16 cellular contexts compared by ENCODE assay signal in the genomic region with DNA sequence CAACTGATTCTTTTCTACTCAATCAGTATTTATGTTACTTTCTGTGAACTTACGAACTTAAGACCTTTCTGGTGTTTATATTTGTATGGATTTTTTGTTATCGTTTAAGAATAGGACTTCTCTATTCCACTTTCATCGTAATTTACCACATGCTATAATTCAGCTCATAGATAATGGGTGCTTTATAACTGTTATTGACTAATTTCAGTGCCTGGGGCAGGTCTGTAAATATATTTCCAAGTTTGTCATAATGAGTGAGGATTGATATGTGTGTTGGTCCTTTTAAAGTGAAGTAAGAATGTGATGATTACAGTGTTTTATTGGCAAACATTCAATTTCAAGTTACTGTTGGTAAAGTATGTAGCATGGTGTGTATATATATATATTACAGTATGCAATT. TPM values are rescaled to one million over a fixed set of nuclear protein-coding genes. Genes with fewer than 3 reads are reported as not detected.
DNase-seq lines count a peak whose midpoint lies in the region; ATAC-seq and TF ChIP-seq lines count a peak whose summit lies in the region.
"Had no signal": no experiment of that assay in that cellular context is flagged by ENCODE, and none has a peak within 500 bp of the region (broad histone marks: within the 10 kb centered on the region; RNA-seq: fewer than 3 reads in every experiment).

No MANE protein-coding gene starts in this region.

- no peaks in the 10 kb centered on the region for H3K36me3 Mint-ChIP-seq in mesothelial cell of epicardium

- H3K4me3 Mint-ChIP-seq in mesothelial cell of epicardium = no peak overlapping the region
- H3K4me3 Mint-ChIP-seq: CD4-positive, alpha-beta T cell; GM23338 had no signal

- H3K4me1 Mint-ChIP-seq in mesothelial cell of epicardium = peaks cover 37% of the 10 kb centered on the region

- peaks cover 5% of the 10 kb centered on the region for H3K9me3 Mint-ChIP-seq in mesothelial cell of epicardium
- H3K9me3 Mint-ChIP-seq: GM23338 had no signal

- no peak for TF ChIP-seq CTCF in mesothelial cell of epicardium (IDR thresholded peaks at IDR 0.05; ENCODE audit: unreplicated experiment)

- ATAC-seq in GM21447 (IDR thresholded peaks at IDR 0.05; ENCODE audit: unreplicated experiment) = no peak
- no peak for ATAC-seq in HG02763 (IDR thresholded peaks at IDR 0.05; ENCODE audit: unreplicated experiment)
- no peak for ATAC-seq in GM18858 (IDR thresholded peaks at IDR 0.05; ENCODE audit: unreplicated experiment)
- ATAC-seq: A549, GM23338, K562 had no signal

- no peaks in the 10 kb centered on the region for H3K27me3 Mint-ChIP-seq in mesothelial cell of epicardium (ENCODE audit: low read depth)
- H3K27me3 Mint-ChIP-seq: CD4-positive, alpha-beta T cell had no signal

- peak; percentile 48 for DNase-seq in COLO829 (ENCODE audit: low spot score)
- DNase-seq in NCI-H146 (lab: John Stamatoyannopoulos, UW) = peak; percentile 24
- DNase-seq in NCI-H69 (lab: John Stamatoyannopoulos, UW) = peak; percentile 72
- DNase-seq in mesothelial cell of epicardium (ENCODE audit: low spot score in 2 of 2, unreplicated experiment in 2 of 2) = no peak
- DNase-seq: AML-193; CD4-positive, alpha-beta T cell; DMS79 treated with DMSO at 0.1 percent for 48 hours; GF-D8; HCEC 1CT; IMR-90 had no signal

- H3K27ac Mint-ChIP-seq in mesothelial cell of epicardium = peak overlapping the region; percentile 72
- H3K27ac Mint-ChIP-seq: CD4-positive, alpha-beta T cell; GM23338 had no signal

RNA-seq across cellular contexts. Expression of gene NAALADL2, which starts 1.8 kb away (rescaled TPM):
- total RNA-seq in mesothelial cell of epicardium = 27.9 to 29.9 TPM (median 28.3 TPM) in 3 replicates

Comparison
In these comparisons a context has a peak if more than half of its experiments do, and no peak if none do; other contexts are left out.
1. DNase-seq: peak in COLO829 (single experiment), NCI-H146 (single experiment) and NCI-H69 (single experiment); none in mesothelial cell of epicardium (0 of 2).